Comparison of ENCODE assay signal across 8 cellular contexts in the genomic region with DNA sequence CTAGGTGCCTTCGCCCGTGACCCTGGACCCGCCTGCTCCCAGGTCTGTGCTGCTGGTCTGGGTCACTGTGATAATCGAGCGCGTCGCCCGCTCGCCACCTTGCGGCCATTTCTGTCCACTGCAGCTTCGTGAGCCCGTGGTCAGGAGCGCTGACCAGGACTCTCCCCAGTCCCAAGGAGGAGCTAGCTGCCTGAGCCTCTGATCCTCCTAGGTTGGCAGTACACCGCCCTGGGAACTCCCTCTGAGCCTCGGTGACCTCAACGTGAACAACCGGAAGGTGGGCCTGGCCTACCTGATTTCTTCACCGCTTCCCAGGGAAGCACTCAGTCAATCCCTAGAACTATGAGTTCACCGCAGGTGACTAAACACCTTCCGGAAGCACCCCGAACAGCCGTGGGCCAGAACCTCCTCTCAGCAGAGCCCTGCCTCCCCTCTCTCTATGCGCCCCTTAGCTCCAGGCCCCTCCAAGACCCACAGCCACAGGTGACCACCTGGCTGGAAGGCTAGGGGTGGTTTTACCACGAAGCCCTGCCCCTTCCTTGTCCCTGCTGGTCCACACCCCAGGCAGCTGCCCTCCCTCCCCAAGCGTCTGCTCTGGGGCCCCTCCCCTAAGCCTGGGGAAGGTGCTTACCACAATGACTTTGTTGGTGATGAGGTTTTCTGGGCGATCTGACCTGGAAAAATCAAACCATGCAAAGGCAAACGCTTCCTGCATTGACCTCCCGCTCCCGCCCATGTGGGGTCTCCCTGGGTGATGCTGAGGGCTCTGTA. TPM values are rescaled to one million over a fixed set of nuclear protein-coding genes. Genes with fewer than 3 reads are reported as not detected.
DNase-seq lines count a peak whose midpoint lies in the region; ATAC-seq and TF ChIP-seq lines count a peak whose summit lies in the region.

No MANE protein-coding gene starts in this region.

- peaks cover 9% of the 10 kb centered on the region for H3K27me3 Mint-ChIP-seq in activated T-helper 17 cell treated with anti-CD3 and anti-CD28 coated beads, Interleukin-2, amount 50 U/mL, for 72 hours
- H3K27me3 Mint-ChIP-seq in neural crest cell (ENCODE audit: low read depth) (peaks cover 24% of the 10 kb centered on the region), type B pancreatic cell (peaks cover 36% of the 10 kb centered on the region)

- ATAC-seq in activated T-helper 17 cell treated with anti-CD3 and anti-CD28 coated beads, Interleukin-2, amount 50 U/mL, for 72 hours (replicated peaks): peak; percentile 79
- no peak for ATAC-seq in HG03175 (IDR thresholded peaks at IDR 0.05; ENCODE audit: unreplicated experiment)

- H3K4me3 Mint-ChIP-seq in activated T-helper 17 cell treated with anti-CD3 and anti-CD28 coated beads, Interleukin-2, amount 50 U/mL, for 72 hours: peak overlapping the region; percentile 49
- H3K4me3 Mint-ChIP-seq in neural crest cell: no peak overlapping the region
- no peak overlapping the region for H3K4me3 Mint-ChIP-seq in type B pancreatic cell

- no peaks in the 10 kb centered on the region for H3K9me3 Mint-ChIP-seq in activated T-helper 17 cell treated with anti-CD3 and anti-CD28 coated beads, Interleukin-2, amount 50 U/mL, for 72 hours
- H3K9me3 Mint-ChIP-seq in neural crest cell: no peaks in the 10 kb centered on the region
- H3K9me3 Mint-ChIP-seq in type B pancreatic cell: no peaks in the 10 kb centered on the region

- in situ Hi-C loops in GM13977 (cut with MboI; ENCODE audit: low pct_unique_long_range_greater_than_20kb, low sequenced_read_pairs, unreplicated experiment): no loop called here

- no peaks in the 10 kb centered on the region for H3K36me3 Mint-ChIP-seq in activated T-helper 17 cell treated with anti-CD3 and anti-CD28 coated beads, Interleukin-2, amount 50 U/mL, for 72 hours (ENCODE audit: low read depth)
- H3K36me3 Mint-ChIP-seq in neural crest cell (ENCODE audit: low read depth) (no peaks in the 10 kb centered on the region), type B pancreatic cell (no peaks in the 10 kb centered on the region)

- TF ChIP-seq CTCF in GM13977 (IDR thresholded peaks at IDR 0.05; ENCODE audit: extremely low read depth, insufficient read depth, missing control alignments) (peak; percentile 93), neural crest cell (conservative IDR thresholded peaks at IDR 0.05) (peak; percentile 92), type B pancreatic cell (conservative IDR thresholded peaks at IDR 0.05) (peak; percentile 93)

- DNase-seq in AG08395 (ENCODE audit: low spot score) (peak; percentile 84), GM13977 (ENCODE audit: low spot score) (peak; percentile 81), OCI-M1 (lab: John Stamatoyannopoulos, UW) (peak; percentile 75), fibroblast of the conjunctiva (ENCODE audit: low read depth) (peak; percentile 21), neural crest cell (ENCODE audit: low read depth, low spot score) (peak; percentile 70), type B pancreatic cell (ENCODE audit: extremely low spot score, unreplicated experiment) (no peak)

- no peak overlapping the region for H3K27ac Mint-ChIP-seq in activated T-helper 17 cell treated with anti-CD3 and anti-CD28 coated beads, Interleukin-2, amount 50 U/mL, for 72 hours
- H3K27ac Mint-ChIP-seq in neural crest cell (ENCODE audit: unreplicated experiment): no peak overlapping the region
- no peak overlapping the region for H3K27ac Mint-ChIP-seq in type B pancreatic cell

- no peaks in the 10 kb centered on the region for H3K4me1 Mint-ChIP-seq in activated T-helper 17 cell treated with anti-CD3 and anti-CD28 coated beads, Interleukin-2, amount 50 U/mL, for 72 hours
- H3K4me1 Mint-ChIP-seq in neural crest cell: peaks cover 7% of the 10 kb centered on the region
- peaks cover 16% of the 10 kb centered on the region for H3K4me1 Mint-ChIP-seq in type B pancreatic cell (ENCODE audit: unreplicated experiment)

RNA-seq across cellular contexts. Expression of a gene that starts 9.7 kb away (rescaled TPM):
- total RNA-seq in activated T-helper 17 cell treated with anti-CD3 and anti-CD28 coated beads, Interleukin-2, amount 50 U/mL, for 72 hours: under 1 TPM in 1 of 2 donors, not detected in 1; 0.09 TPM
- total RNA-seq in neural crest cell (not detected in 2 replicates), type B pancreatic cell (ENCODE audit: low replicate concordance) (not detected in 2 replicates)
